Comparison of ENCODE assay signal across 9 cellular contexts in the genomic region with DNA sequence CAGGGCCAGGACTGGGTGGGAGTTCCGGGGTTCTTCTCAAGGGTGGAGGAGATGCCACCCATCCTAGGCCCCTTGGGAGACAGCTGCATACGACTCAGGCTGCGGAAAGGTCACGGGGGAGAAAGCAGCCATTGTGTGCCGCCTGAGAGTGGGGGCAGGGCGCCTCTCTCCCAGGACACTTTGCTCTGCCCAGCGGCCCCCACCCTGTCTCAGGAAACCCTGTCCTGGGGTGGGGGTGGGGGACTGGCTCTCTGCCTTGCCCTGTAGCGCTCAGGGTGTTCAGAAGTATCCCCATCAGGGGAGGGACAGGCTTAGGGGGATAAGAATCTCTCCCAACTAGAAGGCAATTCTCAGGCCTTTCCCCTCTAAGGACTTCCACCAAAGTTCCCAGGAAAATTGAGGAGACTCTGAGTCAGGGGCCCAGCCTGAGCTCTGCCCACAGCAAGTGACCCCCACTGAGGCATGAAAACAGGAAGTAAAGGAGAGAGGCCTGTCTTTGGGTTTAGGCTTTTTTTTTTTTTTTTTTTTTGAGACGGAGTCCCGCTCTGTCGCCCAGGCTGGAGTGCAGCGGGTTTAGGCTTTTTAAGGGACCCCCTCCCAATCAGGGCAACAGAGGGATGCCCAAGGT. TPM values are rescaled to one million over a fixed set of nuclear protein-coding genes. Genes with fewer than 3 reads are reported as not detected.
DNase-seq lines count a peak whose midpoint lies in the region; ATAC-seq lines count a peak whose summit lies in the region.
"Had no signal": no experiment of that assay in that cellular context is flagged by ENCODE, and none has a peak within 500 bp of the region (broad histone marks: within the 10 kb centered on the region; RNA-seq: fewer than 3 reads in every experiment).

No MANE protein-coding gene starts in this region.

- H3K27ac ChIP-seq in angular gyrus (ENCODE audit: low read depth, low read length) (peak overlapping the region; percentile 95), aorta (ENCODE audit: low read depth in 1 of 2, low read length in 2 of 2) (no peak overlapping the region)

- DNase-seq in activated CD4-positive, alpha-beta T cell treated with anti-CD3 and anti-CD28 coated beads, Interleukin-2, amount 10 ng/mL, durations not matched to agents 7 days and 5 days, result no peak
- DNase-seq in activated CD4-positive, alpha-beta T cell treated with anti-CD3 and anti-CD28 coated beads, Interleukin-2, amount 50 U/mL, for 48 hours, result no peak
- DNase-seq in left kidney (ENCODE audit: low read depth, low spot score) (peak; percentile 32), superior temporal gyrus (ENCODE audit: extremely low spot score) (peak; percentile 82), T1000 (lab: John Stamatoyannopoulos, UW) (no peak), aorta (no peak)
- DNase-seq: NCI-H2107 had no signal

- H3K27me3 Mint-ChIP-seq in activated CD4-positive, alpha-beta T cell treated with anti-CD3 and anti-CD28 coated beads, Interleukin-2, amount 10 ng/mL, durations not matched to agents 7 days and 5 days, result no peaks in the 10 kb centered on the region

- no peak overlapping the region for H3K4me3 ChIP-seq in aorta (ENCODE audit: low read length in 2 of 2)

- H3K4me1 Mint-ChIP-seq in activated CD4-positive, alpha-beta T cell treated with anti-CD3 and anti-CD28 coated beads, Interleukin-2, amount 10 ng/mL, durations not matched to agents 7 days and 5 days, result peaks cover 69% of the 10 kb centered on the region

- H3K27me3 ChIP-seq in aorta (ENCODE audit: control insufficient read depth in 1 of 2, insufficient read depth in 2 of 2, low read length in 1 of 2), result no peaks in the 10 kb centered on the region

- no peak for ATAC-seq in HG02642 (IDR thresholded peaks at IDR 0.05; ENCODE audit: poor library complexity, unreplicated experiment)
- ATAC-seq in aorta (ENCODE audit: low FRiP score), result no peak

- POLR2A ChIA-PET in activated CD4-positive, alpha-beta T cell treated with anti-CD3 and anti-CD28 coated beads, Interleukin-2, amount 10 ng/mL, durations not matched to agents 7 days and 5 days (lab: Charles Lee), result no interaction called here

- intact Hi-C loops in aorta (cut with DNase I), result loop anchor here (5.0 kb wide), 3 partner anchors 38 to 348 kb away; a partner anchor contains a TSS

- CTCF ChIA-PET in activated CD4-positive, alpha-beta T cell treated with anti-CD3 and anti-CD28 coated beads, Interleukin-2, amount 10 ng/mL, durations not matched to agents 7 days and 5 days (lab: Charles Lee), result interaction anchor here (2.2 to 6.7 kb wide), 3 partner anchors 8 to 33 kb away, joined by 6 to 45 read pairs (median 36); a partner anchor contains a TSS

- 72 to 81% methylated on average over 12 of the region's 12 CpGs for WGBS in aorta, 2 donors

- no peaks in the 10 kb centered on the region for H3K4me1 ChIP-seq in aorta (ENCODE audit: control insufficient read depth in 1 of 2, insufficient read depth in 2 of 2, low read length in 2 of 2)

- H3K9me3 ChIP-seq in aorta (ENCODE audit: control insufficient read depth, low read length), result no peaks in the 10 kb centered on the region

- H3K27ac Mint-ChIP-seq in activated CD4-positive, alpha-beta T cell treated with anti-CD3 and anti-CD28 coated beads, Interleukin-2, amount 10 ng/mL, durations not matched to agents 7 days and 5 days, result peak overlapping the region; percentile 86

- H3K36me3 ChIP-seq in aorta (ENCODE audit: control insufficient read depth in 1 of 2, insufficient read depth in 2 of 2, low read length in 1 of 2), result no peaks in the 10 kb centered on the region

- H3K4me3 Mint-ChIP-seq in activated CD4-positive, alpha-beta T cell treated with anti-CD3 and anti-CD28 coated beads, Interleukin-2, amount 10 ng/mL, durations not matched to agents 7 days and 5 days, result peak overlapping the region; percentile 64

- H3K36me3 Mint-ChIP-seq in activated CD4-positive, alpha-beta T cell treated with anti-CD3 and anti-CD28 coated beads, Interleukin-2, amount 10 ng/mL, durations not matched to agents 7 days and 5 days (ENCODE audit: low read depth), result peaks cover 33% of the 10 kb centered on the region

- H3K9me3 Mint-ChIP-seq in activated CD4-positive, alpha-beta T cell treated with anti-CD3 and anti-CD28 coated beads, Interleukin-2, amount 10 ng/mL, durations not matched to agents 7 days and 5 days, result no peaks in the 10 kb centered on the region

RNA-seq across cellular contexts. Expression of a gene that starts 4.9 kb away (rescaled TPM):
- 100 to 1,000 TPM; 107 TPM for total RNA-seq in activated CD4-positive, alpha-beta T cell treated with anti-CD3 and anti-CD28 coated beads, Interleukin-2, amount 10 ng/mL, durations not matched to agents 7 days and 5 days
- 10 to 100 TPM; 38.5 to 47.0 TPM for total RNA-seq in aorta
- 10 to 100 TPM in 1 of 2 donors, 1 to 10 TPM in 1; 8.1 to 27.6 TPM for polyA plus RNA-seq in aorta

RNA-seq across cellular contexts. Expression of a gene that starts 8.4 kb away (rescaled TPM):
- 10 to 100 TPM; 12.3 to 12.8 TPM for total RNA-seq in activated CD4-positive, alpha-beta T cell treated with anti-CD3 and anti-CD28 coated beads, Interleukin-2, amount 10 ng/mL, durations not matched to agents 7 days and 5 days
- total RNA-seq in aorta, result 10 to 100 TPM in 1 of 2 donors, 1 to 10 TPM in 1; 5.7 to 19.7 TPM
- 10 to 100 TPM in 1 of 2 donors, under 1 TPM in 1; 0.88 to 10.1 TPM for polyA plus RNA-seq in aorta

RNA-seq across cellular contexts. Expression of a gene that starts 16.1 kb away (rescaled TPM):
- 10 to 100 TPM; 71.4 to 75.0 TPM for total RNA-seq in activated CD4-positive, alpha-beta T cell treated with anti-CD3 and anti-CD28 coated beads, Interleukin-2, amount 10 ng/mL, durations not matched to agents 7 days and 5 days
- total RNA-seq in aorta, result 10 to 100 TPM; 31.7 to 34.4 TPM
- 100 to 1,000 TPM in 1 of 2 donors, 10 to 100 TPM in 1; 18.4 to 122 TPM for polyA plus RNA-seq in aorta

RNA-seq across cellular contexts. Expression of a gene that starts 17.7 kb away (rescaled TPM):
- total RNA-seq in activated CD4-positive, alpha-beta T cell treated with anti-CD3 and anti-CD28 coated beads, Interleukin-2, amount 10 ng/mL, durations not matched to agents 7 days and 5 days, result 10 to 100 TPM; 16.9 to 18.0 TPM
- total RNA-seq in aorta, result 1 to 10 TPM; 6.2 to 9.8 TPM
- 1 to 10 TPM; 2.8 to 3.0 TPM for polyA plus RNA-seq in aorta

RNA-seq across cellular contexts. Expression of a gene that starts 38.1 kb away (rescaled TPM):
- 1 to 10 TPM; 2.4 to 3.1 TPM for total RNA-seq in activated CD4-positive, alpha-beta T cell treated with anti-CD3 and anti-CD28 coated beads, Interleukin-2, amount 10 ng/mL, durations not matched to agents 7 days and 5 days
- total RNA-seq in aorta, result 10 to 100 TPM in 1 of 2 donors, 1 to 10 TPM in 1; 9.9 to 12.3 TPM
- 10 to 100 TPM in 1 of 2 donors, 1 to 10 TPM in 1; 2.9 to 51.6 TPM for polyA plus RNA-seq in aorta

Comparison
In these comparisons a context has a peak if more than half of its experiments do, and no peak if none do; other contexts are left out.
1. DNase-seq: peak in left kidney (single experiment) and superior temporal gyrus (single experiment); none in activated CD4-positive, alpha-beta T cell treated with anti-CD3 and anti-CD28 coated beads, Interleukin-2, amount 10 ng/mL, durations not matched to agents 7 days and 5 days (single experiment), activated CD4-positive, alpha-beta T cell treated with anti-CD3 and anti-CD28 coated beads, Interleukin-2, amount 50 U/mL, for 48 hours (0 of 2), T1000 (single experiment) and aorta (0 of 2).